24 cellular contexts compared by ENCODE assay signal in genomic region chr6:116828983-116829382, GRCh38. TPM values are rescaled to one million over a fixed set of nuclear protein-coding genes. Genes with fewer than 3 reads are reported as not detected.
"Had no signal": no experiment of that assay in that cellular context is flagged by ENCODE, and none has a peak within 500 bp of the region (broad histone marks: within the 10 kb centered on the region; RNA-seq: fewer than 3 reads in every experiment).

TSS of gene GPRC6A (minus strand) at chr6:116829083. CDS start at chr6:116829013, 70 bp downstream.

- H3K36me3 Mint-ChIP-seq: activated naive CD4-positive, alpha-beta T cell treated with anti-CD3 and anti-CD28 coated beads, Interleukin-2, amount 50 U/mL, for 24 hours had no signal

- ATAC-seq: activated CD4-positive, CD25-positive, alpha-beta regulatory T cell treated with anti-CD3 and anti-CD28 coated beads, Interleukin-2, amount 50 U/mL, for 24 hours; activated CD8-positive, alpha-beta T cell treated with anti-CD3 and anti-CD28 coated beads for 36 hours; activated T-cell treated with anti-CD3 and anti-CD28 coated beads, Interleukin-2, amount 50 U/mL, for 72 hours; body of pancreas had no signal

- H3K36me3 ChIP-seq: ascending aorta, Peyer's patch, SJCRH30, WERI-Rb-1 had no signal

- DNase-seq: activated CD4-positive, alpha-beta T cell treated with anti-CD3 and anti-CD28 coated beads for 4 hours; activated CD8-positive, alpha-beta memory T cell treated with anti-CD3 and anti-CD28 coated beads, Interleukin-2, amount 50 U/mL, for 4 hours; activated CD8-positive, alpha-beta T cell treated with anti-CD3 and anti-CD28 coated beads for 36 hours; activated T-cell treated with anti-CD3 and anti-CD28 coated beads, Interleukin-2, amount 50 U/mL, for 72 hours; amniotic stem cell; body of pancreas; central memory CD4-positive, alpha-beta T cell; Karpas-422; MM.1S; NCI-H2081; NCI-H524; Peyer's patch; Right ventricle myocardium superior; SJCRH30; SK-N-SH; T-helper 1 cell; WERI-Rb-1 had no signal

- H3K4me1 ChIP-seq: ascending aorta, body of pancreas, Peyer's patch, SJCRH30 had no signal

- H3K9me2 ChIP-seq: SK-N-SH had no signal

- H3K27me3 Mint-ChIP-seq: activated CD8-positive, alpha-beta T cell treated with anti-CD3 and anti-CD28 coated beads for 36 hours; activated naive CD4-positive, alpha-beta T cell treated with anti-CD3 and anti-CD28 coated beads, Interleukin-2, amount 50 U/mL, for 24 hours had no signal

- H3K4me1 Mint-ChIP-seq: activated naive CD4-positive, alpha-beta T cell treated with anti-CD3 and anti-CD28 coated beads, Interleukin-2, amount 50 U/mL, for 24 hours had no signal

- H3K4me3 ChIP-seq: ascending aorta, body of pancreas, Peyer's patch, SJCRH30 had no signal

- H3K27ac ChIP-seq: ascending aorta, body of pancreas, Peyer's patch, RWPE1, SJCRH30, WERI-Rb-1 had no signal

- H3K9me3 Mint-ChIP-seq: activated CD8-positive, alpha-beta T cell treated with anti-CD3 and anti-CD28 coated beads for 36 hours; activated T-helper 2 cell treated with anti-CD3 and anti-CD28 coated beads, Interferon-gamma antibody, Interleukin-2, Interleukin-4, amounts not matched to agents 10 μg/mL and 5 μg/mL and 100 μg/mL, durations not matched to agents 14 hours and 24 hours and 36 hours had no signal

- H3K27me3 ChIP-seq: ascending aorta, body of pancreas, Peyer's patch, SJCRH30 had no signal

- H3K4me3 Mint-ChIP-seq: activated CD8-positive, alpha-beta T cell treated with anti-CD3 and anti-CD28 coated beads for 36 hours; activated naive CD4-positive, alpha-beta T cell treated with anti-CD3 and anti-CD28 coated beads, Interleukin-2, amount 50 U/mL, for 24 hours; activated T-cell treated with anti-CD3 and anti-CD28 coated beads, Interleukin-2, amount 50 U/mL, for 72 hours had no signal

- FAIRE-seq: bronchial epithelial cell had no signal

- H3K9ac ChIP-seq: SK-N-SH had no signal

- H3K9me3 ChIP-seq: ascending aorta, body of pancreas, Peyer's patch, SJCRH30, SK-N-SH had no signal

- H3K4me2 ChIP-seq: SK-N-SH had no signal

- H3K27ac Mint-ChIP-seq: activated CD8-positive, alpha-beta T cell treated with anti-CD3 and anti-CD28 coated beads for 36 hours; activated naive CD4-positive, alpha-beta T cell treated with anti-CD3 and anti-CD28 coated beads, Interleukin-2, amount 50 U/mL, for 24 hours; activated T-cell treated with anti-CD3 and anti-CD28 coated beads, Interleukin-2, amount 50 U/mL, for 72 hours; activated T-helper 2 cell treated with anti-CD3 and anti-CD28 coated beads, Interferon-gamma antibody, Interleukin-2, Interleukin-4, amounts not matched to agents 10 μg/mL and 5 μg/mL and 100 μg/mL, durations not matched to agents 14 hours and 24 hours and 36 hours had no signal

RNA-seq across cellular contexts. Expression of gene GPRC6A, which starts in this region (rescaled TPM):
- total RNA-seq: activated CD8-positive, alpha-beta T cell treated with anti-CD3 and anti-CD28 coated beads for 36 hours; activated T-cell treated with anti-CD3 and anti-CD28 coated beads, Interleukin-2, amount 50 U/mL, for 72 hours; activated T-helper 2 cell treated with anti-CD3 and anti-CD28 coated beads, Interferon-gamma antibody, Interleukin-2, Interleukin-4, amounts not matched to agents 10 μg/mL and 5 μg/mL and 100 μg/mL, durations not matched to agents 14 hours and 24 hours and 36 hours; ascending aorta; body of pancreas; bronchial epithelial cell; Peyer's patch; Right ventricle myocardium superior; SJCRH30; T-helper 2 cell treated with Interferon-gamma antibody and Interleukin-4, amounts not matched to agents 100 ng/mL and 5 ng/mL, for 36 hours had no signal
- polyA plus RNA-seq: SK-N-SH had no signal
